In genomic region chr22:28711820-28712777, GRCh38 we compare ENCODE assay signal across 1 cellular context.
TF ChIP-seq lines count a peak whose summit lies in the region.

No MANE protein-coding gene starts in this region.

TF ChIP-seq in HepG2, 621 proteins besides CTCF, POLR2A, EP300 and RAD21 (continued from another document and continues in another):
- TF ChIP-seq HNF1B (CRISPR knock-in tag; IDR thresholded peaks at IDR 0.05) (no peak), ZSCAN21 (CRISPR knock-in tag; IDR thresholded peaks at IDR 0.05; ENCODE audit: borderline replicate concordance) (no peak), ZNF790 (CRISPR knock-in tag; IDR thresholded peaks at IDR 0.05; ENCODE audit: borderline replicate concordance) (no peak), ARID3A (IDR thresholded peaks at IDR 0.05; ENCODE audit: low read depth, low read length) (peak; percentile 59), DNMT3B (CRISPR knock-in tag; conservative IDR thresholded peaks at IDR 0.05) (no peak), SOX13 (IDR thresholded peaks at IDR 0.05) (0 out of 2 replicates have a peak, but pooled peaks have one; percentile 5), SOX13 (CRISPR knock-in tag; conservative IDR thresholded peaks at IDR 0.05 in 1 of 2, IDR thresholded peaks at IDR 0.05 in 1 of 2) (peak in 1 of 2 experiments; percentile 80; a peak in 2 of 4 replicates), ZNF607 (CRISPR knock-in tag; IDR thresholded peaks at IDR 0.05; ENCODE audit: borderline replicate concordance) (no peak), NBN (conservative IDR thresholded peaks at IDR 0.05) (no peak), ZNF326 (CRISPR knock-in tag; IDR thresholded peaks at IDR 0.05; ENCODE audit: borderline replicate concordance) (no peak), ZMYM3 (CRISPR knock-in tag; IDR thresholded peaks at IDR 0.05) (no peak), ZNF816 (CRISPR knock-in tag; IDR thresholded peaks at IDR 0.05; ENCODE audit: borderline replicate concordance) (no peak; the same call in 1 of the 2 replicates), HOXA9 (CRISPR knock-in tag; IDR thresholded peaks at IDR 0.05; ENCODE audit: borderline replicate concordance) (no peak), ZNF761 (CRISPR knock-in tag; conservative IDR thresholded peaks at IDR 0.05) (0 out of 2 replicates have a peak, but pooled peaks have one; percentile 49), RCOR2 (CRISPR knock-in tag; IDR thresholded peaks at IDR 0.05) (0 out of 2 replicates have a peak, but pooled peaks have one; percentile 16), BRCA1 (CRISPR knock-in tag; IDR thresholded peaks at IDR 0.05) (no peak), GTF3A (CRISPR knock-in tag; conservative IDR thresholded peaks at IDR 0.05) (no peak), NCOR1 (IDR thresholded peaks at IDR 0.05; ENCODE audit: borderline replicate concordance, low read length) (peak; percentile 82; the same call in 1 of the 2 replicates), ZNF451 (CRISPR knock-in tag; IDR thresholded peaks at IDR 0.05) (no peak), ZNF691 (CRISPR knock-in tag; IDR thresholded peaks at IDR 0.05; ENCODE audit: borderline replicate concordance, low read depth) (no peak), HES4 (CRISPR knock-in tag; IDR thresholded peaks at IDR 0.05; ENCODE audit: borderline replicate concordance) (no peak), ZNF547 (CRISPR knock-in tag; IDR thresholded peaks at IDR 0.05) (no peak), ZNF432 (CRISPR knock-in tag; IDR thresholded peaks at IDR 0.05; ENCODE audit: borderline replicate concordance) (no peak), ZNF160 (CRISPR knock-in tag; IDR thresholded peaks at IDR 0.05) (no peak), ZSCAN5A (CRISPR knock-in tag; IDR thresholded peaks at IDR 0.05; ENCODE audit: borderline replicate concordance) (no peak), ZNF333 (CRISPR knock-in tag; IDR thresholded peaks at IDR 0.05; ENCODE audit: borderline replicate concordance) (no peak), TCF7L2 (IDR thresholded peaks at IDR 0.05; ENCODE audit: low read depth, low read length) (0 out of 2 replicates have a peak, but pooled peaks have one; percentile 41), ZNF839 (CRISPR knock-in tag; IDR thresholded peaks at IDR 0.05; ENCODE audit: borderline replicate concordance) (no peak), NFE2L1 (CRISPR knock-in tag; IDR thresholded peaks at IDR 0.05; ENCODE audit: borderline replicate concordance) (no peak), KMT2A (CRISPR knock-in tag; IDR thresholded peaks at IDR 0.05) (no peak), MXD4 (CRISPR knock-in tag; IDR thresholded peaks at IDR 0.05) (no peak), ZNF766 (CRISPR knock-in tag; IDR thresholded peaks at IDR 0.05; ENCODE audit: borderline replicate concordance) (no peak), ETV6 (CRISPR knock-in tag; conservative IDR thresholded peaks at IDR 0.05) (no peak), THRA (CRISPR knock-in tag; IDR thresholded peaks at IDR 0.05; ENCODE audit: borderline replicate concordance) (0 out of 2 replicates have a peak, but pooled peaks have one; percentile 5), SP5 (CRISPR knock-in tag; IDR thresholded peaks at IDR 0.05; ENCODE audit: borderline replicate concordance, low read depth) (no peak), TRAFD1 (CRISPR knock-in tag; IDR thresholded peaks at IDR 0.05; ENCODE audit: borderline replicate concordance) (no peak), MLX (CRISPR knock-in tag; IDR thresholded peaks at IDR 0.05) (no peak), FOSL2 (CRISPR knock-in tag; IDR thresholded peaks at IDR 0.05) (peak; percentile 75), EED (CRISPR knock-in tag; IDR thresholded peaks at IDR 0.05) (no peak), ZNF335 (CRISPR knock-in tag; IDR thresholded peaks at IDR 0.05) (no peak), PCBP2 (optimal IDR thresholded peaks at IDR 0.05; ENCODE audit: low read depth, low read length, poor library complexity, severe bottlenecking) (no peak), SOX6 (IDR thresholded peaks at IDR 0.05) (no peak), SOX6 (CRISPR knock-in tag; IDR thresholded peaks at IDR 0.05) (peak; percentile 86), ZFAT (CRISPR knock-in tag; conservative IDR thresholded peaks at IDR 0.05) (no peak), ZBTB7B (CRISPR knock-in tag; IDR thresholded peaks at IDR 0.05) (no peak), ZNF235 (CRISPR knock-in tag; IDR thresholded peaks at IDR 0.05; ENCODE audit: borderline replicate concordance) (no peak), ZNF12 (CRISPR knock-in tag; IDR thresholded peaks at IDR 0.05) (0 out of 2 replicates have a peak, but pooled peaks have one; percentile 2), ZNF792 (CRISPR knock-in tag; IDR thresholded peaks at IDR 0.05) (no peak), ZNF136 (CRISPR knock-in tag; IDR thresholded peaks at IDR 0.05; ENCODE audit: low read depth) (no peak), ZNF510 (CRISPR knock-in tag; IDR thresholded peaks at IDR 0.05; ENCODE audit: low read depth) (no peak), PRPF4 (IDR thresholded peaks at IDR 0.05; ENCODE audit: low read depth, low read length, poor library complexity, severe bottlenecking) (no peak), NONO (IDR thresholded peaks at IDR 0.05) (no peak), NONO (CRISPR knock-in tag; conservative IDR thresholded peaks at IDR 0.05) (no peak), HIVEP1 (CRISPR knock-in tag; IDR thresholded peaks at IDR 0.05) (no peak), ZFY (CRISPR knock-in tag; IDR thresholded peaks at IDR 0.05) (no peak), THYN1 (CRISPR knock-in tag; IDR thresholded peaks at IDR 0.05; ENCODE audit: borderline replicate concordance, low read depth) (no peak), RNF219 (CRISPR knock-in tag; IDR thresholded peaks at IDR 0.05) (no peak), ASH2L (IDR thresholded peaks at IDR 0.05; ENCODE audit: insufficient read length, low read depth, low read length) (peak; percentile 72), FLYWCH1 (CRISPR knock-in tag; IDR thresholded peaks at IDR 0.05) (no peak), SMAD1 (CRISPR knock-in tag; IDR thresholded peaks at IDR 0.05; ENCODE audit: borderline replicate concordance, low read depth) (no peak), STAG1 (CRISPR knock-in tag; IDR thresholded peaks at IDR 0.05) (no peak; the same call in 1 of the 2 replicates), EZH2 (conservative IDR thresholded peaks at IDR 0.05; ENCODE audit: low read depth, low read length) (no peak), ZNF562 (CRISPR knock-in tag; IDR thresholded peaks at IDR 0.05; ENCODE audit: borderline replicate concordance) (no peak), ZNF30 (CRISPR knock-in tag; IDR thresholded peaks at IDR 0.05) (no peak), ZC3H4 (CRISPR knock-in tag; IDR thresholded peaks at IDR 0.05; ENCODE audit: borderline replicate concordance) (no peak), CREB3 (CRISPR knock-in tag; IDR thresholded peaks at IDR 0.05) (no peak), ZNF17 (CRISPR knock-in tag; IDR thresholded peaks at IDR 0.05) (no peak), ZC3H13 (CRISPR knock-in tag; IDR thresholded peaks at IDR 0.05) (no peak), YY1 (IDR thresholded peaks at IDR 0.05; ENCODE audit: insufficient read depth, insufficient replicate concordance, low read depth, low read length) (no peak), ZFP36 (IDR thresholded peaks at IDR 0.05; ENCODE audit: borderline replicate concordance, low read depth, low read length, partially characterized antibody) (no peak), ISL2 (CRISPR knock-in tag; IDR thresholded peaks at IDR 0.05) (peak; percentile 50), MEF2D (CRISPR knock-in tag; IDR thresholded peaks at IDR 0.05) (no peak), ZNF251 (CRISPR knock-in tag; IDR thresholded peaks at IDR 0.05) (no peak)
